Comparison of ENCODE assay signal across 1 cellular context in the genomic region with DNA sequence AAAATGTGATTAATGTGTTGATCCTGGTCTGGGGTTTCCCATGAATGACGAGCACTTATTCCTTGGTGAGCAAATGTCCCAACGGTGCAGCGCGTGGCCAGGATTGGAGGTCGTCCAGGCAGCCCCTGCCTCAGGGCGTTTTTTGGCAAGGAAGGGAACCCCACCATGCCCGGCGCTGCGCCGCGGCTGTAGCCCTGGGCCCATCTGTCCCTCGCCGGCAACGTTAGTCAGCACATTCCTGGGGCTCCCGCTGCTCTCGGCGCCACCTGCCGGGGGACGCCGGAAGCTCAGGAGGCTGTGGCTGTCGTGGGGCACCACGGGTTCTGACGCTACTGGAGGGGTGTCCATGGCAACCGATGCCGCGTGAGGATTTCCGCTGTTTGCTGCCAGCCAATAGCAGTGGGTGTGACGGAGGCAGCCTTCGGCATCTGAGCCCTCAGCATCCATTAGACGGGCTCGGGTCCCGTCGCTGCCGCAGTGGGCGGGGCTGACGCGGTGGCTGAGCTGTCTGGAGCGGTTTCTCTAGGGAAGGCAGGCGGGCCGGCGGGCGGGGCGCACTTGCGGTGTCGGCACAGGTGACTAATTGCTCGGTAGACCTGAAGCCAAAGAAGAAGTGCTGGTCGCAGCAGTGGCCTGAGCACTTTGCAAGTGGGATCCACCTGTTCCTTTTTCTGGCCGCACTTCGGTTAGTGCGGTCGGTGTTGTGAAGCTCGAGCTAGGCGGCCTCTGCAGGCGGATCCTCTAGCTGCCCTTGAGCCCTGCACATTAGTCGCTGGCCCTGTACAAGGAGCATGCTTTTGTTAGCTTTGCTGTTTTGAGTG.
TF ChIP-seq lines count a peak whose summit lies in the region.

No MANE protein-coding gene starts in this region.

TF ChIP-seq in GM23338, 12 proteins besides CTCF, POLR2A, EP300 and RAD21:
- TF ChIP-seq, protein P1, sequence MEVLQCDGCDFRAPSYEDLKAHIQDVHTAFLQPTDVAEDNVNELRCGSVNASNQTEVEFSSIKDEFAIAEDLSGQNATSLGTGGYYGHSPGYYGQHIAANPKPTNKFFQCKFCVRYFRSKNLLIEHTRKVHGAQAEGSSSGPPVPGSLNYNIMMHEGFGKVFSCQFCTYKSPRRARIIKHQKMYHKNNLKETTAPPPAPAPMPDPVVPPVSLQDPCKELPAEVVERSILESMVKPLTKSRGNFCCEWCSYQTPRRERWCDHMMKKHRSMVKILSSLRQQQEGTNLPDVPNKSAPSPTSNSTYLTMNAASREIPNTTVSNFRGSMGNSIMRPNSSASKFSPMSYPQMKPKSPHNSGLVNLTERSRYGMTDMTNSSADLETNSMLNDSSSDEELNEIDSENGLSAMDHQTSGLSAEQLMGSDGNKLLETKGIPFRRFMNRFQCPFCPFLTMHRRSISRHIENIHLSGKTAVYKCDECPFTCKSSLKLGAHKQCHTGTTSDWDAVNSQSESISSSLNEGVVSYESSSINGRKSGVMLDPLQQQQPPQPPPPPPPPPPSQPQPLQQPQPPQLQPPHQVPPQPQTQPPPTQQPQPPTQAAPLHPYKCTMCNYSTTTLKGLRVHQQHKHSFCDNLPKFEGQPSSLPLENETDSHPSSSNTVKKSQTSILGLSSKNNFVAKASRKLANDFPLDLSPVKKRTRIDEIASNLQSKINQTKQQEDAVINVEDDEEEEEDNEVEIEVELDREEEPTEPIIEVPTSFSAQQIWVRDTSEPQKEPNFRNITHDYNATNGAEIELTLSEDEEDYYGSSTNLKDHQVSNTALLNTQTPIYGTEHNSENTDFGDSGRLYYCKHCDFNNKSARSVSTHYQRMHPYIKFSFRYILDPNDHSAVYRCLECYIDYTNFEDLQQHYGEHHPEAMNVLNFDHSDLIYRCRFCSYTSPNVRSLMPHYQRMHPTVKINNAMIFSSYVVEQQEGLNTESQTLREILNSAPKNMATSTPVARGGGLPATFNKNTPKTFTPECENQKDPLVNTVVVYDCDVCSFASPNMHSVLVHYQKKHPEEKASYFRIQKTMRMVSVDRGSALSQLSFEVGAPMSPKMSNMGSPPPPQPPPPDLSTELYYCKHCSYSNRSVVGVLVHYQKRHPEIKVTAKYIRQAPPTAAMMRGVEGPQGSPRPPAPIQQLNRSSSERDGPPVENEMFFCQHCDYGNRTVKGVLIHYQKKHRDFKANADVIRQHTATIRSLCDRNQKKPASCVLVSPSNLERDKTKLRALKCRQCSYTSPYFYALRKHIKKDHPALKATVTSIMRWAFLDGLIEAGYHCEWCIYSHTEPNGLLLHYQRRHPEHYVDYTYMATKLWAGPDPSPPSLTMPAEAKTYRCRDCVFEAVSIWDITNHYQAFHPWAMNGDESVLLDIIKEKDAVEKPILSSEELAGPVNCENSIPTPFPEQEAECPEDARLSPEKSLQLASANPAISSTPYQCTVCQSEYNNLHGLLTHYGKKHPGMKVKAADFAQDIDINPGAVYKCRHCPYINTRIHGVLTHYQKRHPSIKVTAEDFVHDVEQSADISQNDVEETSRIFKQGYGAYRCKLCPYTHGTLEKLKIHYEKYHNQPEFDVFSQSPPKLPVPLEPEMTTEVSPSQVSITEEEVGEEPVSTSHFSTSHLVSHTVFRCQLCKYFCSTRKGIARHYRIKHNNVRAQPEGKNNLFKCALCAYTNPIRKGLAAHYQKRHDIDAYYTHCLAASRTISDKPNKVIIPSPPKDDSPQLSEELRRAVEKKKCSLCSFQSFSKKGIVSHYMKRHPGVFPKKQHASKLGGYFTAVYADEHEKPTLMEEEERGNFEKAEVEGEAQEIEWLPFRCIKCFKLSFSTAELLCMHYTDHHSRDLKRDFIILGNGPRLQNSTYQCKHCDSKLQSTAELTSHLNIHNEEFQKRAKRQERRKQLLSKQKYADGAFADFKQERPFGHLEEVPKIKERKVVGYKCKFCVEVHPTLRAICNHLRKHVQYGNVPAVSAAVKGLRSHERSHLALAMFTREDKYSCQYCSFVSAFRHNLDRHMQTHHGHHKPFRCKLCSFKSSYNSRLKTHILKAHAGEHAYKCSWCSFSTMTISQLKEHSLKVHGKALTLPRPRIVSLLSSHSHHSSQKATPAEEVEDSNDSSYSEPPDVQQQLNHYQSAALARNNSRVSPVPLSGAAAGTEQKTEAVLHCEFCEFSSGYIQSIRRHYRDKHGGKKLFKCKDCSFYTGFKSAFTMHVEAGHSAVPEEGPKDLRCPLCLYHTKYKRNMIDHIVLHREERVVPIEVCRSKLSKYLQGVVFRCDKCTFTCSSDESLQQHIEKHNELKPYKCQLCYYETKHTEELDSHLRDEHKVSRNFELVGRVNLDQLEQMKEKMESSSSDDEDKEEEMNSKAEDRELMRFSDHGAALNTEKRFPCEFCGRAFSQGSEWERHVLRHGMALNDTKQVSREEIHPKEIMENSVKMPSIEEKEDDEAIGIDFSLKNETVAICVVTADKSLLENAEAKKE (CRISPR knock-in tag; IDR thresholded peaks at IDR 0.05) = no peak
- TF ChIP-seq CREB1 (CRISPR knock-in tag; IDR thresholded peaks at IDR 0.05; ENCODE audit: low read depth) (peak; percentile 88), POLR2AphosphoS5 (IDR thresholded peaks at IDR 0.05; ENCODE audit: low read depth) (peak; percentile 77)
TF ChIP-seq in GM23338: peak in this region for 2.
